In genomic region chr11:67318239-67318555, GRCh38 we compare ENCODE assay signal across 8 cellular contexts. TPM values are rescaled to one million over a fixed set of nuclear protein-coding genes. Genes with fewer than 3 reads are reported as not detected.
DNase-seq lines count a peak whose midpoint lies in the region; ATAC-seq, FAIRE-seq and TF ChIP-seq lines count a peak whose summit lies in the region.

No MANE protein-coding gene starts in this region.

- FAIRE-seq in A549 (lab: Jason Lieb, UNC): no peak

- 3% methylated on average over 12 of the region's 14 CpGs for WGBS in A549 (ENCODE audit: missing lambda C conversion rate)
- under 1% methylated on average over 14 of the region's 14 CpGs for WGBS in urinary bladder

- H3K27ac ChIP-seq in A549 (peak overlapping the region; percentile 91 to 95), lower lobe of right lung (peak overlapping the region; percentile 96), urinary bladder (ENCODE audit: low read depth) (no peak overlapping the region)

- CTCF ChIA-PET in A549 (lab: Yijun Ruan, JAX): interaction anchor here (0.7 to 12.3 kb wide), 44 partner anchors 10 to 411 kb away, joined by 3 to 178 read pairs (median 6); partner anchors contain the start of genes ANKRD13D, GRK2, POLD4 and RAD9A

- no peak for TF ChIP-seq POLR2A in A549 (IDR thresholded peaks at IDR 0.05; ENCODE audit: low read length)

- POLR2A ChIA-PET in A549 (lab: Yijun Ruan, JAX): interaction anchor here (0.6 to 2.5 kb wide), 7 partner anchors 15 to 78 kb away, joined by 3 to 12 read pairs (median 8); partner anchors contain the start of genes ANKRD13D, GRK2 and SSH3

- intact Hi-C loops in lower lobe of right lung (cut with DNase I): loop anchor here (10.0 kb wide), 1 partner anchor 53 kb away; the partner anchor contains the start of gene GRK2

- ATAC-seq in A549 (peak; percentile 9 to 36; a peak in 5 of 6 replicates), HG02571 (IDR thresholded peaks at IDR 0.05; ENCODE audit: unreplicated experiment) (peak; percentile 3), lower lobe of right lung (peak in 1 of 2 donors; percentile 1), HG03159 (IDR thresholded peaks at IDR 0.05; ENCODE audit: unreplicated experiment) (no peak), HG03175 (IDR thresholded peaks at IDR 0.05; ENCODE audit: unreplicated experiment) (no peak)

- DNase-seq in A549 (ENCODE audit: low read depth in 1 of 2, low spot score in 1 of 2) (peak in 1 of 2 experiments; percentile 36), astrocyte of the spinal cord (ENCODE audit: low read depth, low spot score) (no peak), lower lobe of right lung (no peak), amygdala (lab: John Stamatoyannopoulos, UW) (no peak)

- H3K9me3 ChIP-seq in A549 (no peaks in the 10 kb centered on the region), lower lobe of right lung (no peaks in the 10 kb centered on the region)

- in situ Hi-C loops in astrocyte of the spinal cord (cut with HindIII; ENCODE audit: low sequenced_read_pairs): no loop called here

- TF ChIP-seq CTCF in A549 (IDR thresholded peaks at IDR 0.05): no peak
- TF ChIP-seq CTCF in astrocyte of the spinal cord (IDR thresholded peaks at IDR 0.05; ENCODE audit: low read depth, low read length): no peak
- no peak for TF ChIP-seq CTCF in lower lobe of right lung (IDR thresholded peaks at IDR 0.05)

- H3K4me1 ChIP-seq in A549: peaks cover 7% of the 10 kb centered on the region
- H3K4me1 ChIP-seq in lower lobe of right lung: peaks cover 21% of the 10 kb centered on the region
- H3K4me1 ChIP-seq in urinary bladder (ENCODE audit: insufficient read depth): no peaks in the 10 kb centered on the region

- no peaks in the 10 kb centered on the region for H3K36me3 ChIP-seq in lower lobe of right lung
- no peaks in the 10 kb centered on the region for H3K36me3 ChIP-seq in urinary bladder (ENCODE audit: insufficient read depth)

- no peak for TF ChIP-seq EP300 in A549 (IDR thresholded peaks at IDR 0.05)

- TF ChIP-seq RAD21 in A549 (conservative IDR thresholded peaks at IDR 0.05 in 1 of 2, IDR thresholded peaks at IDR 0.05 in 1 of 2): no peak

- peak overlapping the region; percentile 69 for H3K4me3 ChIP-seq in A549
- peak overlapping the region; percentile 86 for H3K4me3 ChIP-seq in astrocyte of the spinal cord (ENCODE audit: low read depth, low read length)
- peak overlapping the region; percentile 95 for H3K4me3 ChIP-seq in lower lobe of right lung
- H3K4me3 ChIP-seq in urinary bladder (ENCODE audit: low read depth, low read length): peak overlapping the region; percentile 67

- H3K4me2 ChIP-seq in A549: peak overlapping the region; percentile 85

- no peaks in the 10 kb centered on the region for H3K27me3 ChIP-seq in lower lobe of right lung (ENCODE audit: low read depth)

TF ChIP-seq in A549, 52 proteins besides CTCF, POLR2A, EP300 and RAD21:
- TF ChIP-seq TP53 (CRISPR knock-in tag; IDR thresholded peaks at IDR 0.05) (no peak), NR3C1 (IDR thresholded peaks at IDR 0.05) (no peak), ZFP36 (IDR thresholded peaks at IDR 0.05; ENCODE audit: borderline replicate concordance, partially characterized antibody) (no peak), MAZ (IDR thresholded peaks at IDR 0.05; ENCODE audit: borderline replicate concordance, low read depth, low read length) (no peak), HOXA7 (CRISPR knock-in tag; IDR thresholded peaks at IDR 0.05) (no peak), HMGXB4 (CRISPR knock-in tag; IDR thresholded peaks at IDR 0.05; ENCODE audit: borderline replicate concordance) (no peak), HDAC2 (IDR thresholded peaks at IDR 0.05) (no peak), ESRRA (IDR thresholded peaks at IDR 0.05; ENCODE audit: borderline replicate concordance, low read length) (no peak), KDM5A (IDR thresholded peaks at IDR 0.05) (no peak), BHLHE40 (IDR thresholded peaks at IDR 0.05; ENCODE audit: low read depth, low read length) (no peak), CEBPB (IDR thresholded peaks at IDR 0.05) (no peak)

RNA-seq across cellular contexts. Expression of gene SSH3, which starts 14.9 kb away (rescaled TPM):
- 13.7 and 13.9 TPM in 2 replicates for polyA plus RNA-seq in A549 (2011; rRNA removed)
- 16.4 and 20.2 TPM in 2 replicates for polyA plus RNA-seq in A549 (2012; cell fraction: cytosol; rRNA removed)
- polyA plus RNA-seq in A549 (2012; cell fraction: nucleus; rRNA removed): 66.0 and 81.7 TPM in 2 replicates
- 18.6 to 24.1 TPM (median 23.8 TPM) in 3 replicates for polyA plus RNA-seq in A549 (2017; fragmentation: RNase III; extraction: RNeasy Plus Mini Kit Qiagen cat#74134 plus additional on column Dnase treatment)
- polyA minus RNA-seq in A549 (2011; rRNA and poly(A)+ RNA removed): 11.2 TPM in 2 replicates
- total RNA-seq in lower lobe of right lung: 37.7 TPM
- total RNA-seq in urinary bladder: 23.6 TPM
- 52.7 TPM for polyA plus RNA-seq in urinary bladder

RNA-seq across cellular contexts. Expression of gene ANKRD13D, which starts 29.1 kb away (rescaled TPM):
- 15.4 and 17.0 TPM in 2 replicates for polyA plus RNA-seq in A549 (2011; rRNA removed)
- polyA plus RNA-seq in A549 (2012; cell fraction: cytosol; rRNA removed): 43.0 and 51.7 TPM in 2 replicates
- 143 and 169 TPM in 2 replicates for polyA plus RNA-seq in A549 (2012; cell fraction: nucleus; rRNA removed)
- polyA plus RNA-seq in A549 (2017; fragmentation: RNase III; extraction: RNeasy Plus Mini Kit Qiagen cat#74134 plus additional on column Dnase treatment): 22.5 to 24.5 TPM (median 24.2 TPM) in 3 replicates
- 20.3 and 34.1 TPM in 2 replicates for polyA minus RNA-seq in A549 (2011; rRNA and poly(A)+ RNA removed)
- 66.9 TPM for total RNA-seq in lower lobe of right lung
- total RNA-seq in urinary bladder: 25.2 TPM
- polyA plus RNA-seq in urinary bladder: 44.0 TPM

RNA-seq across cellular contexts. Expression of gene POLD4, which starts 35.1 kb away (rescaled TPM):
- 140 and 157 TPM in 2 replicates for polyA plus RNA-seq in A549 (2011; rRNA removed)
- 213 and 248 TPM in 2 replicates for polyA plus RNA-seq in A549 (2012; cell fraction: cytosol; rRNA removed)
- 283 and 303 TPM in 2 replicates for polyA plus RNA-seq in A549 (2012; cell fraction: nucleus; rRNA removed)
- 131 to 159 TPM (median 148 TPM) in 3 replicates for polyA plus RNA-seq in A549 (2017; fragmentation: RNase III; extraction: RNeasy Plus Mini Kit Qiagen cat#74134 plus additional on column Dnase treatment)
- polyA minus RNA-seq in A549 (2011; rRNA and poly(A)+ RNA removed): 45.2 and 61.1 TPM in 2 replicates
- 86.6 TPM for total RNA-seq in lower lobe of right lung
- total RNA-seq in urinary bladder: 8.8 TPM
- 157 TPM for polyA plus RNA-seq in urinary bladder

RNA-seq across cellular contexts. Expression of gene GRK2, which starts 51.9 kb away (rescaled TPM):
- polyA plus RNA-seq in A549 (2011; rRNA removed) (20.1 and 20.5 TPM in 2 replicates), A549 (2017; fragmentation: RNase III; extraction: RNeasy Plus Mini Kit Qiagen cat#74134 plus additional on column Dnase treatment) (27.0 to 29.7 TPM (median 29.5 TPM) in 3 replicates), urinary bladder (66.3 TPM)
- polyA plus RNA-seq in A549 (2012; cell fraction: cytosol; rRNA removed): 45.9 and 64.0 TPM in 2 replicates
- 135 and 175 TPM in 2 replicates for polyA plus RNA-seq in A549 (2012; cell fraction: nucleus; rRNA removed)
- polyA minus RNA-seq in A549 (2011; rRNA and poly(A)+ RNA removed): 64.2 and 65.8 TPM in 2 replicates
- total RNA-seq in lower lobe of right lung (101 TPM), urinary bladder (21.1 TPM)

RNA-seq across cellular contexts. Expression of gene CLCF1, which starts 55.2 kb away (rescaled TPM):
- polyA plus RNA-seq in A549 (2011; rRNA removed) (23.9 and 25.8 TPM in 2 replicates), A549 (2017; fragmentation: RNase III; extraction: RNeasy Plus Mini Kit Qiagen cat#74134 plus additional on column Dnase treatment) (31.0 to 37.1 TPM (median 36.0 TPM) in 3 replicates), urinary bladder (9.2 TPM)
- 75.7 and 103 TPM in 2 replicates for polyA plus RNA-seq in A549 (2012; cell fraction: cytosol; rRNA removed)
- 204 and 212 TPM in 2 replicates for polyA plus RNA-seq in A549 (2012; cell fraction: nucleus; rRNA removed)
- polyA minus RNA-seq in A549 (2011; rRNA and poly(A)+ RNA removed): 14.6 and 17.5 TPM in 2 replicates
- total RNA-seq in lower lobe of right lung (3.7 TPM), urinary bladder (2.7 TPM)

Comparison
In these comparisons a context has a peak if more than half of its experiments do, and no peak if none do; other contexts are left out.
1. ATAC-seq: peak in A549 (2 of 2) and HG02571 (single experiment); none in HG03159 (single experiment) and HG03175 (single experiment).
2. Peak in every context shown above with its lines, with median percentiles within 50 percentile points of each other: H3K4me3 ChIP-seq.